In genomic region chr2:191366199-191366598, GRCh38 we compare ENCODE assay signal across 20 cellular contexts.
DNase-seq lines count a peak whose midpoint lies in the region; ATAC-seq, FAIRE-seq and TF ChIP-seq lines count a peak whose summit lies in the region.
"Had no signal": no experiment of that assay in that cellular context is flagged by ENCODE, and none has a peak within 500 bp of the region (broad histone marks: within the 10 kb centered on the region; RNA-seq: fewer than 3 reads in every experiment).

No MANE protein-coding gene starts in this region.

- H3K27ac ChIP-seq in thoracic aorta (peak overlapping the region; percentile 80 to 83), suprapubic skin (no peak overlapping the region)
- H3K27ac ChIP-seq: neutrophil, VCaP had no signal

- CTCF ChIA-PET in activated CD8-positive, alpha-beta memory T cell treated with anti-CD3 and anti-CD28 coated beads, Interleukin-2, amount 10 ng/mL, durations not matched to agents 7 days and 5 days (lab: Charles Lee), result interaction anchor here (1.9 kb wide), 1 partner anchor 201 kb away, joined by 4 read pairs; no protein-coding TSS in a partner anchor

- ATAC-seq in thoracic aorta (ENCODE audit: insufficient number of reproducible peaks, low FRiP score, low read depth) (peak; percentile 89), HG03097 (IDR thresholded peaks at IDR 0.05; ENCODE audit: low FRiP score, unreplicated experiment) (no peak)
- no peak for ATAC-seq in activated CD8-positive, alpha-beta memory T cell treated with anti-CD3 and anti-CD28 coated beads, Interleukin-2, amount 10 ng/mL, durations not matched to agents 7 days and 5 days
- ATAC-seq: heart right ventricle, mucosa of descending colon had no signal

- 11% methylated on average over 1 of the region's 1 CpG for WGBS in suprapubic skin

- peaks cover 7% of the 10 kb centered on the region for H3K4me1 Mint-ChIP-seq in activated CD8-positive, alpha-beta memory T cell treated with anti-CD3 and anti-CD28 coated beads, Interleukin-2, amount 10 ng/mL, durations not matched to agents 7 days and 5 days
- H3K4me1 Mint-ChIP-seq: activated CD4-positive, alpha-beta memory T cell treated with anti-CD3 and anti-CD28 coated beads, Interleukin-2, amount 10 ng/mL, durations not matched to agents 7 days and 5 days; CD8-positive, alpha-beta memory T cell had no signal

- TF ChIP-seq EP300 in suprapubic skin (IDR thresholded peaks at IDR 0.05), result no peak

- no peak for TF ChIP-seq POLR2A in suprapubic skin (IDR thresholded peaks at IDR 0.05)

- no peaks in the 10 kb centered on the region for H3K27me3 Mint-ChIP-seq in activated CD8-positive, alpha-beta memory T cell treated with anti-CD3 and anti-CD28 coated beads, Interleukin-2, amount 10 ng/mL, durations not matched to agents 7 days and 5 days
- H3K27me3 Mint-ChIP-seq: activated naive CD8-positive, alpha-beta T cell treated with anti-CD3 and anti-CD28 coated beads, Interleukin-2, amount 10 ng/mL, durations not matched to agents 7 days and 5 days had no signal

- no peaks in the 10 kb centered on the region for H3K9me3 Mint-ChIP-seq in activated CD8-positive, alpha-beta memory T cell treated with anti-CD3 and anti-CD28 coated beads, Interleukin-2, amount 10 ng/mL, durations not matched to agents 7 days and 5 days (ENCODE audit: low read depth)
- H3K9me3 Mint-ChIP-seq: activated CD4-positive, alpha-beta memory T cell treated with anti-CD3 and anti-CD28 coated beads, Interleukin-2, amount 10 ng/mL, durations not matched to agents 7 days and 5 days; activated naive CD8-positive, alpha-beta T cell treated with anti-CD3 and anti-CD28 coated beads, Interleukin-2, amount 10 ng/mL, durations not matched to agents 7 days and 5 days; CD8-positive, alpha-beta memory T cell had no signal

- no peak overlapping the region for H3K27ac Mint-ChIP-seq in activated CD8-positive, alpha-beta memory T cell treated with anti-CD3 and anti-CD28 coated beads, Interleukin-2, amount 10 ng/mL, durations not matched to agents 7 days and 5 days
- H3K27ac Mint-ChIP-seq: activated CD4-positive, alpha-beta memory T cell treated with anti-CD3 and anti-CD28 coated beads, Interleukin-2, amount 10 ng/mL, durations not matched to agents 7 days and 5 days; activated naive CD8-positive, alpha-beta T cell treated with anti-CD3 and anti-CD28 coated beads, Interleukin-2, amount 10 ng/mL, durations not matched to agents 7 days and 5 days had no signal

- FAIRE-seq in GM19239 (lab: Jason Lieb, UNC), result no peak
- FAIRE-seq: kidney, small intestine had no signal

- H3K4me3 ChIP-seq in foreskin fibroblast (ENCODE audit: low read depth in 1 of 2, low read length in 2 of 2) (no peak overlapping the region), thoracic aorta (peak overlapping the region; percentile 18), suprapubic skin (no peak overlapping the region)
- H3K4me3 ChIP-seq: heart right ventricle, mucosa of descending colon had no signal

- no peaks in the 10 kb centered on the region for H3K36me3 Mint-ChIP-seq in activated CD8-positive, alpha-beta memory T cell treated with anti-CD3 and anti-CD28 coated beads, Interleukin-2, amount 10 ng/mL, durations not matched to agents 7 days and 5 days
- H3K36me3 Mint-ChIP-seq: CD8-positive, alpha-beta memory T cell had no signal

- DNase-seq in GM04503 (ENCODE audit: low read depth), result peak; percentile 89
- peak; percentile 50 for DNase-seq in astrocyte of the hippocampus (ENCODE audit: low read depth, low spot score)
- peak; percentile 62 to 82 for DNase-seq in foreskin fibroblast
- no peak for DNase-seq in thoracic aorta (ENCODE audit: low spot score)
- DNase-seq in suprapubic skin (ENCODE audit: low spot score in 2 of 2), result no peak
- DNase-seq in activated CD8-positive, alpha-beta memory T cell treated with anti-CD3 and anti-CD28 coated beads, Interleukin-2, amount 10 ng/mL, durations not matched to agents 7 days and 5 days, result no peak
- no peak for DNase-seq in GM19239 (ENCODE audit: insufficient read length, low spot score)
- DNase-seq: activated CD4-positive, alpha-beta memory T cell treated with anti-CD3 and anti-CD28 coated beads, Interleukin-2, amount 10 ng/mL, durations not matched to agents 7 days and 5 days; activated naive CD8-positive, alpha-beta T cell treated with anti-CD3 and anti-CD28 coated beads, Interleukin-2, amount 10 ng/mL, durations not matched to agents 7 days and 5 days; CD8-positive, alpha-beta memory T cell; heart right ventricle; KBM-7; kidney; mucosa of descending colon; NCI-H1092; small intestine; SW 1271 had no signal

- no peaks in the 10 kb centered on the region for H3K36me3 ChIP-seq in thoracic aorta
- H3K36me3 ChIP-seq in suprapubic skin, result peaks cover 4% of the 10 kb centered on the region
- H3K36me3 ChIP-seq: neutrophil had no signal

- H3K4me1 ChIP-seq in thoracic aorta (ENCODE audit: control insufficient read depth in 1 of 2, low read depth in 2 of 2), result peaks cover 16 to 41% of the 10 kb centered on the region in 2 donors
- no peaks in the 10 kb centered on the region for H3K4me1 ChIP-seq in suprapubic skin

- H3K9me3 ChIP-seq in thoracic aorta (no peaks in the 10 kb centered on the region), suprapubic skin (no peaks in the 10 kb centered on the region)
- H3K9me3 ChIP-seq: heart right ventricle, mucosa of descending colon, neutrophil had no signal

- no peak overlapping the region for H3K4me3 Mint-ChIP-seq in activated CD8-positive, alpha-beta memory T cell treated with anti-CD3 and anti-CD28 coated beads, Interleukin-2, amount 10 ng/mL, durations not matched to agents 7 days and 5 days
- H3K4me3 Mint-ChIP-seq: activated CD4-positive, alpha-beta memory T cell treated with anti-CD3 and anti-CD28 coated beads, Interleukin-2, amount 10 ng/mL, durations not matched to agents 7 days and 5 days; activated naive CD8-positive, alpha-beta T cell treated with anti-CD3 and anti-CD28 coated beads, Interleukin-2, amount 10 ng/mL, durations not matched to agents 7 days and 5 days; CD8-positive, alpha-beta memory T cell had no signal

- TF ChIP-seq CTCF in foreskin fibroblast (IDR thresholded peaks at IDR 0.05; ENCODE audit: low read depth, low read length), result no peak
- no peak for TF ChIP-seq CTCF in thoracic aorta (IDR thresholded peaks at IDR 0.05)
- no peak for TF ChIP-seq CTCF in suprapubic skin (IDR thresholded peaks at IDR 0.05)

- H3K27me3 ChIP-seq in thoracic aorta (replicated peaks; ENCODE audit: insufficient read depth) (no peaks in the 10 kb centered on the region), suprapubic skin (no peaks in the 10 kb centered on the region)
- H3K27me3 ChIP-seq: heart right ventricle, neutrophil had no signal

Comparison
In these comparisons a context has a peak if more than half of its experiments do, and no peak if none do; other contexts are left out.
1. DNase-seq: peak in GM04503 (single experiment), astrocyte of the hippocampus (single experiment) and foreskin fibroblast (2 of 2); none in thoracic aorta (single experiment), suprapubic skin (0 of 2), activated CD8-positive, alpha-beta memory T cell treated with anti-CD3 and anti-CD28 coated beads, Interleukin-2, amount 10 ng/mL, durations not matched to agents 7 days and 5 days (single experiment) and GM19239 (single experiment).